ENCODE assay signal across 7 cellular contexts in genomic region chr16:17037499-17037898, GRCh38.
"Had no signal": no experiment of that assay in that cellular context is flagged by ENCODE, and none has a peak within 500 bp of the region (broad histone marks: within the 10 kb centered on the region; RNA-seq: fewer than 3 reads in every experiment).

No MANE protein-coding gene starts in this region.

- H3K4me3 Mint-ChIP-seq: HFFc6 had no signal

- H3K27ac Mint-ChIP-seq: HFFc6 had no signal

- H3K4me1 ChIP-seq: HAP-1 had no signal

- H3K36me3 ChIP-seq: HAP-1 had no signal

- DNase-seq: GOT3, H7, HFFc6, IMR-90 had no signal

- ATAC-seq: HCT116, K562 had no signal

- H3K9me3 ChIP-seq: HAP-1 had no signal

- H3K9me3 Mint-ChIP-seq: HFFc6 had no signal

- H3K4me3 ChIP-seq: HAP-1, K562 had no signal
